In the genomic region with DNA sequence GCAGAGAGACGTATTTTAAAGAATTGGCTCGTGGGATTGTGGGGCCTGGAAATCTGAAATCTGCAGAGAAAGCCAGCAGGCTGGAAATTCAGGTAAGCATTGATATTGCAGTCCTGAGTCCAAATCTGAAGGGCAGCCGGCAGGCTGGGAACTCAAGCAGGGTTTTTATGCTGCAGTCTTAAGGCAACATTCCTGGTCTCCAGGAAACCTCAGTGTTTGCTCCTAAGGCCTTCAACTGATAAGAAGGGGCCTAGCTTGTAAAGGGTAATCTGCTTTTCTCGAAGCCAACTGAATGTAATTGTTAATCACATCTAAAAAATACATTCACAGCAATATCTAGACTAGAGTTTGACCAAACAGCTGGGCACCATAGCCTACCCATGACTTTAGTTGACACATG, we compare ENCODE assay signal across 24 cellular contexts.
DNase-seq lines count a peak whose midpoint lies in the region; ATAC-seq and TF ChIP-seq lines count a peak whose summit lies in the region.
"Had no signal": no experiment of that assay in that cellular context is flagged by ENCODE, and none has a peak within 500 bp of the region (broad histone marks: within the 10 kb centered on the region; RNA-seq: fewer than 3 reads in every experiment).

No MANE protein-coding gene starts in this region.

- H3K4me1 Mint-ChIP-seq in endothelial cell (ENCODE audit: unreplicated experiment), result peaks cover 9% of the 10 kb centered on the region
- no peaks in the 10 kb centered on the region for H3K4me1 Mint-ChIP-seq in activated CD8-positive, alpha-beta T cell treated with anti-CD3 and anti-CD28 coated beads, Interleukin-2, amount 10 ng/mL, durations not matched to agents 7 days and 5 days (ENCODE audit: low read depth)
- H3K4me1 Mint-ChIP-seq: CD14-positive monocyte, naive B cell, T-cell had no signal

- no peak overlapping the region for H2AFZ ChIP-seq in smooth muscle cell (ENCODE audit: low read depth)

- H3K4me3 ChIP-seq in left lung (no peak overlapping the region), smooth muscle cell (no peak overlapping the region), sigmoid colon (no peak overlapping the region)
- H3K4me3 ChIP-seq: ascending aorta, MG63, SJSA1, tibial nerve had no signal

- H3K79me2 ChIP-seq in smooth muscle cell (ENCODE audit: low read depth), result no peaks in the 10 kb centered on the region

- CTCF ChIA-PET in activated CD8-positive, alpha-beta T cell treated with anti-CD3 and anti-CD28 coated beads, Interleukin-2, amount 10 ng/mL, durations not matched to agents 7 days and 5 days (lab: Charles Lee), result no interaction called here

- TF ChIP-seq POLR2A in sigmoid colon (IDR thresholded peaks at IDR 0.05), result no peak

- intact Hi-C loops in left lung (cut with DNase I), result no loop called here
- intact Hi-C loops in sigmoid colon (cut with DNase I), result no loop called here

- DNase-seq in endothelial cell (ENCODE audit: low spot score) (no peak), left lung (no peak), smooth muscle cell (lab: John Stamatoyannopoulos, UW; ENCODE audit: unreplicated experiment) (no peak), sigmoid colon (no peak), NCI-H774 (lab: John Stamatoyannopoulos, UW) (no peak)
- no peak for DNase-seq in activated CD8-positive, alpha-beta T cell treated with anti-CD3 and anti-CD28 coated beads, Interleukin-2, amount 10 ng/mL, durations not matched to agents 7 days and 5 days
- DNase-seq: activated CD4-positive, alpha-beta memory T cell treated with anti-CD3 and anti-CD28 coated beads for 36 hours; erythroblast; foreskin melanocyte; KBM-7; MG63; naive B cell; NCI-H1417 treated with DMSO at 0.1 percent for 48 hours; NCI-H510A treated with DMSO at 0.1 percent for 48 hours; retina; stimulated activated CD4-positive, alpha-beta T cell treated with anti-CD3 and anti-CD28 coated beads, Interleukin-12 subunit alpha, Interleukin-12 subunit beta, amount 100 ng/mL, for 4 hours; T-cell had no signal

- TF ChIP-seq CTCF in VCaP (conservative IDR thresholded peaks at IDR 0.05) (no peak), endothelial cell (IDR thresholded peaks at IDR 0.05; ENCODE audit: unreplicated experiment) (no peak), left lung (IDR thresholded peaks at IDR 0.05) (no peak), smooth muscle cell (IDR thresholded peaks at IDR 0.05; ENCODE audit: borderline replicate concordance, insufficient read depth, poor library complexity, severe bottlenecking) (no peak), sigmoid colon (IDR thresholded peaks at IDR 0.05) (no peak)

- H3K27ac ChIP-seq in VCaP (peak overlapping the region; percentile 11; the same call in 1 of the 2 replicates), left lung (no peak overlapping the region), smooth muscle cell (ENCODE audit: low read depth) (peak overlapping the region; percentile 48), sigmoid colon (no peak overlapping the region)
- H3K27ac ChIP-seq: SJSA1, tibial nerve had no signal

- H3K9me3 Mint-ChIP-seq in endothelial cell (ENCODE audit: unreplicated experiment), result no peaks in the 10 kb centered on the region
- H3K9me3 Mint-ChIP-seq in activated CD8-positive, alpha-beta T cell treated with anti-CD3 and anti-CD28 coated beads, Interleukin-2, amount 10 ng/mL, durations not matched to agents 7 days and 5 days (ENCODE audit: insufficient read depth), result no peaks in the 10 kb centered on the region
- H3K9me3 Mint-ChIP-seq: activated CD4-positive, alpha-beta memory T cell treated with anti-CD3 and anti-CD28 coated beads for 36 hours; T-cell had no signal

- H3K9me3 ChIP-seq in left lung, result no peaks in the 10 kb centered on the region
- no peaks in the 10 kb centered on the region for H3K9me3 ChIP-seq in smooth muscle cell (replicated peaks; ENCODE audit: low read depth)
- no peaks in the 10 kb centered on the region for H3K9me3 ChIP-seq in sigmoid colon
- H3K9me3 ChIP-seq: ascending aorta, MG63, SJSA1, tibial nerve had no signal

- peak overlapping the region; percentile 28 for H3K27ac Mint-ChIP-seq in endothelial cell (ENCODE audit: unreplicated experiment)
- no peak overlapping the region for H3K27ac Mint-ChIP-seq in activated CD8-positive, alpha-beta T cell treated with anti-CD3 and anti-CD28 coated beads, Interleukin-2, amount 10 ng/mL, durations not matched to agents 7 days and 5 days
- H3K27ac Mint-ChIP-seq: activated CD4-positive, alpha-beta memory T cell treated with anti-CD3 and anti-CD28 coated beads for 36 hours; activated naive CD8-positive, alpha-beta T cell; CD14-positive monocyte; naive B cell; T-cell had no signal

- ATAC-seq in left lung, result peak; percentile 81
- ATAC-seq in activated CD8-positive, alpha-beta T cell treated with anti-CD3 and anti-CD28 coated beads, Interleukin-2, amount 10 ng/mL, durations not matched to agents 7 days and 5 days, result no peak
- ATAC-seq: activated CD4-positive, CD25-positive, alpha-beta regulatory T cell treated with anti-CD3 and anti-CD28 coated beads, Interleukin-2, amount 50 U/mL, for 24 hours; T-cell had no signal

- no peaks in the 10 kb centered on the region for H3K36me3 ChIP-seq in left lung
- no peaks in the 10 kb centered on the region for H3K36me3 ChIP-seq in smooth muscle cell (ENCODE audit: low read depth)
- H3K36me3 ChIP-seq in sigmoid colon, result no peaks in the 10 kb centered on the region
- H3K36me3 ChIP-seq: ascending aorta, MG63, SJSA1, tibial nerve had no signal

- H3K4me2 ChIP-seq in smooth muscle cell, result peak overlapping the region; percentile 70

- no peaks in the 10 kb centered on the region for H3K36me3 Mint-ChIP-seq in endothelial cell (ENCODE audit: low read depth, unreplicated experiment)
- no peaks in the 10 kb centered on the region for H3K36me3 Mint-ChIP-seq in activated CD8-positive, alpha-beta T cell treated with anti-CD3 and anti-CD28 coated beads, Interleukin-2, amount 10 ng/mL, durations not matched to agents 7 days and 5 days (ENCODE audit: low read depth)
- H3K36me3 Mint-ChIP-seq: activated CD4-positive, alpha-beta memory T cell treated with anti-CD3 and anti-CD28 coated beads for 36 hours; activated naive CD8-positive, alpha-beta T cell; CD14-positive monocyte; naive B cell; T-cell had no signal

- no peak overlapping the region for H3K9ac ChIP-seq in smooth muscle cell (ENCODE audit: low read depth)

- no peak overlapping the region for H3K4me3 Mint-ChIP-seq in endothelial cell (ENCODE audit: unreplicated experiment)
- H3K4me3 Mint-ChIP-seq in activated CD8-positive, alpha-beta T cell treated with anti-CD3 and anti-CD28 coated beads, Interleukin-2, amount 10 ng/mL, durations not matched to agents 7 days and 5 days, result no peak overlapping the region
- H3K4me3 Mint-ChIP-seq: activated CD4-positive, alpha-beta memory T cell treated with anti-CD3 and anti-CD28 coated beads for 36 hours; activated naive CD8-positive, alpha-beta T cell; CD14-positive monocyte; naive B cell; T-cell had no signal

- H3K4me1 ChIP-seq in left lung (no peaks in the 10 kb centered on the region), smooth muscle cell (ENCODE audit: low read depth) (peaks cover 10% of the 10 kb centered on the region), sigmoid colon (peaks cover 0 to 3% (median 0%) of the 10 kb centered on the region in 4 donors)

- H4K20me1 ChIP-seq in smooth muscle cell (ENCODE audit: low read depth), result no peaks in the 10 kb centered on the region

- H3K27me3 Mint-ChIP-seq in endothelial cell (ENCODE audit: unreplicated experiment), result peaks cover 4% of the 10 kb centered on the region
- H3K27me3 Mint-ChIP-seq in activated CD8-positive, alpha-beta T cell treated with anti-CD3 and anti-CD28 coated beads, Interleukin-2, amount 10 ng/mL, durations not matched to agents 7 days and 5 days (ENCODE audit: low read depth), result no peaks in the 10 kb centered on the region

- POLR2A ChIA-PET in activated CD8-positive, alpha-beta T cell treated with anti-CD3 and anti-CD28 coated beads, Interleukin-2, amount 10 ng/mL, durations not matched to agents 7 days and 5 days (lab: Charles Lee), result no interaction called here

- no peaks in the 10 kb centered on the region for H3F3A ChIP-seq in smooth muscle cell (ENCODE audit: low read depth)

- WGBS in smooth muscle cell (ENCODE audit: low lambda C conversion rate), result 32% methylated on average over 4 of the region's 4 CpGs
- 39 to 66% methylated on average over 4 of the region's 4 CpGs for whole genome bisulfite sequencing in sigmoid colon, 2 donors

- no peak for TF ChIP-seq EP300 in sigmoid colon (IDR thresholded peaks at IDR 0.05)

- no peaks in the 10 kb centered on the region for H3K27me3 ChIP-seq in left lung
- H3K27me3 ChIP-seq in smooth muscle cell (ENCODE audit: low read depth), result no peaks in the 10 kb centered on the region
- H3K27me3 ChIP-seq in sigmoid colon, result no peaks in the 10 kb centered on the region
- H3K27me3 ChIP-seq: ascending aorta, MG63, SJSA1, tibial nerve had no signal

Comparison
In these comparisons a context has a peak if more than half of its experiments do, and no peak if none do; other contexts are left out.
1. H3K27ac ChIP-seq: peak in VCaP (single experiment) and smooth muscle cell (single experiment); none in left lung (0 of 2) and sigmoid colon (0 of 4).